ENCODE assay signal across 9 cellular contexts in the genomic region with DNA sequence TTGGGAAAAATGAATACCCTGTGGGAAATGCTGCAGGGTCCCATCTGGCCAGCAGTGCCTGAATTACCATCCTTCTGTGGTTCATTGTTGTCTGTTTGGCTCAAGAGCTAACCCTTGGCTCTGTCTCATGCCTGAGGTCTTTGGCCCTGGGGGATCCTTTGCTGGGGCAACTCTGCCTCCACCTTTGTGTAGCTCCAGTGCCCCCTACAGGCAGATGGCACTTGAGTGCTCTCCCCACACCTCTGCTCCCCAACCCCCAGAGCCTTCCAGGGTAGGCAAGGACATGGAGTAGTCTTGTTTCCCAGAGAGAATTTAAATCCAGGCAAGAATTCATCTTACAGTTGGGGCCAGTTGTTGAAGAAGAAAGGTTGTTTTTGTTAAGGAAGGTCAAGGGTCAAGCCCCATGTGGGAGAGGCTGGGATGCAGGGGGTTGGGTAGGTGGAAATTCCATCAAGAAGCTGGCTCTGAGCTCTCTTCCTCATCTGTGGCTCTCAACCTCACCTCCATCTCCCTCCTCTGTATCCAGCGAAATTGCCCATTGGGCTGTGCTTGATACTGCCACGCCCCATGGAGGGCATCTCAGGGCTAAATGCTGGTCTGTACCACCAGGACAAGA. TPM values are rescaled to one million over a fixed set of nuclear protein-coding genes. Genes with fewer than 3 reads are reported as not detected.
A peak's percentile ranks its signal among the peaks of the same experiment; 100 is the strongest.
DNase-seq lines count a peak whose midpoint lies in the region; ATAC-seq, FAIRE-seq and TF ChIP-seq lines count a peak whose summit lies in the region.
"Had no signal": no experiment of that assay in that cellular context is flagged by ENCODE, and none has a peak within 500 bp of the region (broad histone marks: within the 10 kb centered on the region; RNA-seq: fewer than 3 reads in every experiment).

No MANE protein-coding gene starts in this region.

- H3K27ac ChIP-seq in lower lobe of right lung: no peak overlapping the region

- FAIRE-seq in HTR-8/SVneo (lab: Jason Lieb, UNC): peak; percentile 93
- peak; percentile 85 for FAIRE-seq in TTC549 (lab: Jason Lieb, UNC)
- no peak for FAIRE-seq in bronchial epithelial cell (lab: Jason Lieb, UNC)
- FAIRE-seq: colon had no signal

- intact Hi-C loops in lower lobe of right lung (cut with DNase I): no loop called here

- DNase-seq in ELF-1 (ENCODE audit: low read depth, low spot score): peak; percentile 85
- no peak for DNase-seq in HTR-8/SVneo (ENCODE audit: insufficient read length, low spot score)
- peak; percentile 18 for DNase-seq in bronchial epithelial cell (ENCODE audit: low read depth)
- DNase-seq in lower lobe of right lung: peak; percentile 75
- DNase-seq in stimulated activated CD8-positive, alpha-beta memory T cell treated with anti-CD3 and anti-CD28 coated beads, Interleukin-7, amount 100 ng/mL, for 24 hours (ENCODE audit: low read depth): peak; percentile 65
- DNase-seq in epidermal melanocyte (ENCODE audit: insufficient read length, low spot score): no peak

- H3K9me3 ChIP-seq in lower lobe of right lung: no peaks in the 10 kb centered on the region

- peaks cover 7% of the 10 kb centered on the region for H3K4me1 ChIP-seq in lower lobe of right lung

- ATAC-seq in lower lobe of right lung (peak; percentile 83 to 85), GM21423 (IDR thresholded peaks at IDR 0.05; ENCODE audit: unreplicated experiment) (no peak)

- H3K36me3 ChIP-seq in bronchial epithelial cell (ENCODE audit: control insufficient read depth, insufficient read depth, low read length) (no peaks in the 10 kb centered on the region), lower lobe of right lung (no peaks in the 10 kb centered on the region)

- TF ChIP-seq CTCF in bronchial epithelial cell (IDR thresholded peaks at IDR 0.05; ENCODE audit: insufficient read depth, low read length, severe bottlenecking) (peak; percentile 49), lower lobe of right lung (IDR thresholded peaks at IDR 0.05) (peak; percentile 62)

- H3K4me3 ChIP-seq in bronchial epithelial cell (ENCODE audit: low read depth, low read length) (no peak overlapping the region), lower lobe of right lung (no peak overlapping the region)

- H3K27me3 ChIP-seq in bronchial epithelial cell (ENCODE audit: control insufficient read depth, insufficient read depth, low read length) (no peaks in the 10 kb centered on the region), lower lobe of right lung (ENCODE audit: low read depth) (peaks cover 14% of the 10 kb centered on the region)

RNA-seq across cellular contexts. Expression of gene ZNF831, which starts 44.2 kb away (rescaled TPM):
- not detected in 2 replicates for total RNA-seq in bronchial epithelial cell
- total RNA-seq in lower lobe of right lung: 1.0 TPM

Comparison
In these comparisons a context has a peak if more than half of its experiments do, and no peak if none do; other contexts are left out.
1. DNase-seq: peak in ELF-1 (single experiment), bronchial epithelial cell (single experiment), lower lobe of right lung (single experiment) and stimulated activated CD8-positive, alpha-beta memory T cell treated with anti-CD3 and anti-CD28 coated beads, Interleukin-7, amount 100 ng/mL, for 24 hours (single experiment); none in HTR-8/SVneo (single experiment) and epidermal melanocyte (single experiment).